17 cellular contexts compared by ENCODE assay signal in the genomic region with DNA sequence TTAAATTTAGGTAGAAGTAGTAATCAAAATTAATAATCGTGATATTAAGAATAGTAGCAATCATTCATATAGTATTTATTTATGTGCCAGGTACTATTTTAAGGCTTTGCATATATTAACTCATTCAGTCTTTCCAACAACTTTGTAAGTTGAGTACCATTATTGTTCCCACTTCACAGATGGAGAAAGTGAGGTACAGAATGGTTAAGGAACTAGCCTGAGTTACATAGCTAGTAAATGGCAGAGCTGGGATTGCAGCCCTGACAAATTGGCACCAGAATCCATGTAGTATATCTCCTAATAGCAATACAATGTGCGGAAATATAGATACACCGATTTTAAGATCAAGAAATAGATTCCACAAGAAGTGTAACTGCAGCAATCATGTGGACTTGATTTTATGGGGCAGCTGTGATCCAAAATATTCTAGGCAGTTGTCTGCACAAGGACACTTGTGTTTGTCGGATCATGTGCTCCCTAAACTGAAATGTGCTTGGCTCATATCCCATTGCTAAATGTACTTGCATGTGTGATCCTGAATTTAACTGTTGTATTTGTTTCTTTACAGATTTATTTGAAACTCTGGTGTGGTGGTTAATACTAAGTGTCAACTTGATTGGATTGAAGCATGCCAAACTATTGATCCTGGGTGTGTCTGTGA. TPM values are rescaled to one million over a fixed set of nuclear protein-coding genes. Genes with fewer than 3 reads are reported as not detected.
DNase-seq lines count a peak whose midpoint lies in the region; ATAC-seq, FAIRE-seq and TF ChIP-seq lines count a peak whose summit lies in the region.
"Had no signal": no experiment of that assay in that cellular context is flagged by ENCODE, and none has a peak within 500 bp of the region (broad histone marks: within the 10 kb centered on the region; RNA-seq: fewer than 3 reads in every experiment).

No MANE protein-coding gene starts in this region.

- H3K27ac ChIP-seq in right atrium auricular region (no peak overlapping the region), K562 (ENCODE audit: extremely low read depth, low read depth, low read length) (no peak overlapping the region), breast epithelium (no peak overlapping the region), kidney (ENCODE audit: low read depth in 2 of 2, low read length in 2 of 2) (no peak overlapping the region)
- H3K27ac ChIP-seq: 22Rv1; BLaER1 treated with 17β-estradiol and CSF1 and Interleukin-3, amounts not matched to agents 10 nM and 100 nM had no signal

- BruUV-seq in K562 (replicated peaks; lab: Mats Ljungman, UMichigan) = no TSS peak

- H3K4me2 ChIP-seq in K562 (ENCODE audit: insufficient read depth, low read length) = no peak overlapping the region
- H3K4me2 ChIP-seq: BLaER1 treated with 17β-estradiol and CSF1 and Interleukin-3, amounts not matched to agents 10 nM and 100 nM had no signal

- H3K36me3 ChIP-seq in right atrium auricular region = no peaks in the 10 kb centered on the region
- no peaks in the 10 kb centered on the region for H3K36me3 ChIP-seq in K562 (ENCODE audit: control insufficient read depth, insufficient read depth, low read length)
- H3K36me3 ChIP-seq in breast epithelium = no peaks in the 10 kb centered on the region
- H3K36me3 ChIP-seq in kidney (ENCODE audit: control insufficient read depth in 1 of 2, insufficient read depth in 2 of 2, low read length in 2 of 2) = no peaks in the 10 kb centered on the region
- H3K36me3 ChIP-seq: BLaER1 treated with 17β-estradiol and CSF1 and Interleukin-3, amounts not matched to agents 10 nM and 100 nM had no signal

- DNase-seq in Right ventricle myocardium superior = no peak
- DNase-seq in right atrium auricular region (ENCODE audit: low spot score) = no peak
- DNase-seq in K562 (ENCODE audit: extremely low read depth in 1 of 4, low spot score in 3 of 4) = no peak
- peak; percentile 39 for DNase-seq in inferior parietal cortex (ENCODE audit: extremely low spot score)
- peak; percentile 49 for DNase-seq in superior temporal gyrus (ENCODE audit: extremely low spot score)
- no peak for DNase-seq in breast epithelium (ENCODE audit: low spot score in 2 of 2)
- DNase-seq in kidney = no peak
- DNase-seq: AML-193; Calu3; CD4-positive, CD25-positive, alpha-beta regulatory T cell; DMS 273 treated with DMSO at 0.1 percent for 48 hours; GOT3; H9 had no signal

- intact Hi-C loops in Right ventricle myocardium superior (cut with DNase I) = no loop called here
- intact Hi-C loops in K562 (cut with micrococcal nuclease) = no loop called here
- intact Hi-C loops in breast epithelium (cut with DNase I; ENCODE audit: low total_unique reads) = no loop called here
- intact Hi-C loops in kidney (cut with DNase I) = no loop called here

- CTCF ChIA-PET in K562 (lab: Yijun Ruan, JAX; ENCODE audit: low intra/inter-chr PET ratio) = no interaction called here

- H3K9ac ChIP-seq in K562 (ENCODE audit: insufficient read depth in 1 of 2, low read depth in 2 of 2, low read length in 2 of 2) = no peak overlapping the region
- no peak overlapping the region for H3K9ac ChIP-seq in kidney (ENCODE audit: low read length in 2 of 2)
- H3K9ac ChIP-seq: BLaER1 treated with 17β-estradiol and CSF1 and Interleukin-3, amounts not matched to agents 10 nM and 100 nM had no signal

- no peak for TF ChIP-seq EP300 in K562 (IDR thresholded peaks at IDR 0.05; ENCODE audit: low read length)

- no peak for TF ChIP-seq RAD21 in K562 (CRISPR knock-in tag; conservative IDR thresholded peaks at IDR 0.05 in 1 of 2, IDR thresholded peaks at IDR 0.05 in 1 of 2)

- in situ Hi-C loops in K562 (cut with MboI) = no loop called here

- no peak overlapping the region for H3K4me3 ChIP-seq in right atrium auricular region
- no peak overlapping the region for H3K4me3 ChIP-seq in K562
- H3K4me3 ChIP-seq in breast epithelium = no peak overlapping the region
- H3K4me3 ChIP-seq in kidney (ENCODE audit: low read length in 2 of 2) = no peak overlapping the region
- H3K4me3 ChIP-seq: BLaER1 treated with 17β-estradiol and CSF1 and Interleukin-3, amounts not matched to agents 10 nM and 100 nM; GM12878 had no signal

- H3K4me1 ChIP-seq in right atrium auricular region = no peaks in the 10 kb centered on the region
- no peaks in the 10 kb centered on the region; a peak in 1 of 5 replicates for H3K4me1 ChIP-seq in K562 (replicated peaks in 1 of 2; ENCODE audit: control insufficient read depth in 2 of 2, insufficient read depth in 2 of 2, low read length in 2 of 2)
- H3K4me1 ChIP-seq in breast epithelium = no peaks in the 10 kb centered on the region
- H3K4me1 ChIP-seq in kidney (ENCODE audit: control insufficient read depth in 1 of 2, insufficient read depth in 1 of 2, low read depth in 1 of 2, low read length in 2 of 2) = no peaks in the 10 kb centered on the region

- H3K9me3 ChIP-seq in right atrium auricular region = no peaks in the 10 kb centered on the region
- H3K9me3 ChIP-seq in K562 (replicated peaks; ENCODE audit: control insufficient read depth, insufficient read depth, low read depth, low read length) = no peaks in the 10 kb centered on the region; the same call in 1 of the 2 replicates
- H3K9me3 ChIP-seq in breast epithelium = no peaks in the 10 kb centered on the region
- H3K9me3 ChIP-seq in kidney (ENCODE audit: control insufficient read depth in 1 of 2, low read length in 2 of 2) = no peaks in the 10 kb centered on the region

- WGBS in K562 (ENCODE audit: insufficient coverage, low coverage, missing lambda C conversion rate) = 19% methylated on average over 4 of the region's 4 CpGs

- TF ChIP-seq POLR2A in K562 (conservative IDR thresholded peaks at IDR 0.05) = no peak
- TF ChIP-seq POLR2A in breast epithelium (IDR thresholded peaks at IDR 0.05) = no peak

- H4K20me1 ChIP-seq in K562 (replicated peaks; ENCODE audit: control insufficient read depth, insufficient read depth, low read length) = no peaks in the 10 kb centered on the region
- H4K20me1 ChIP-seq: BLaER1 treated with 17β-estradiol and CSF1 and Interleukin-3, amounts not matched to agents 10 nM and 100 nM had no signal

- H3K9me1 ChIP-seq in K562 (ENCODE audit: control insufficient read depth, insufficient read depth, low read length) = no peaks in the 10 kb centered on the region

- H3K27me3 ChIP-seq in right atrium auricular region (no peaks in the 10 kb centered on the region), K562 (ENCODE audit: control insufficient read depth in 2 of 2, insufficient read depth in 2 of 2, low read length in 2 of 2) (no peaks in the 10 kb centered on the region), breast epithelium (no peaks in the 10 kb centered on the region)
- H3K27me3 ChIP-seq: BLaER1 treated with 17β-estradiol and CSF1 and Interleukin-3, amounts not matched to agents 10 nM and 100 nM had no signal

- ATAC-seq in Right ventricle myocardium superior (ENCODE audit: poor library complexity) (peak; percentile 68), K562 (no peak), GM18519 (IDR thresholded peaks at IDR 0.05; ENCODE audit: low FRiP score, unreplicated experiment) (no peak)
- ATAC-seq: GM12878 had no signal

- no peak for FAIRE-seq in K562 (lab: Jason Lieb, UNC)
- FAIRE-seq in kidney (lab: Jason Lieb, UNC) = no peak
- FAIRE-seq: GM12878 had no signal

- H3K79me2 ChIP-seq in K562 (ENCODE audit: control insufficient read depth, insufficient read depth, low read length) = no peaks in the 10 kb centered on the region

- H2AFZ ChIP-seq in K562 (ENCODE audit: low read depth, low read length) = no peak overlapping the region

- TF ChIP-seq CTCF in right atrium auricular region (IDR thresholded peaks at IDR 0.05) (no peak), K562 (IDR thresholded peaks at IDR 0.05 in 2 of 3, conservative IDR thresholded peaks at IDR 0.05 in 1 of 3; ENCODE audit: insufficient read depth in 2 of 3, low read depth in 1 of 3, low read length in 3 of 3) (no peak), breast epithelium (IDR thresholded peaks at IDR 0.05) (no peak), kidney (IDR thresholded peaks at IDR 0.05; ENCODE audit: borderline replicate concordance, extremely low read depth, insufficient read depth) (no peak)

- POLR2A ChIA-PET in K562 (lab: Yijun Ruan, JAX) = interaction anchor here (0.7 to 1.5 kb wide), 2 partner anchors 13 to 21 kb away, joined by 3 read pairs; no protein-coding TSS in a partner anchor

TF ChIP-seq in K562, 482 proteins besides CTCF, POLR2A, EP300 and RAD21 (continues in another document):
- peak; percentile 73 for TF ChIP-seq RBM25 (IDR thresholded peaks at IDR 0.05; ENCODE audit: low read depth, low read length, severe bottlenecking)
- TF ChIP-seq, protein P1, sequence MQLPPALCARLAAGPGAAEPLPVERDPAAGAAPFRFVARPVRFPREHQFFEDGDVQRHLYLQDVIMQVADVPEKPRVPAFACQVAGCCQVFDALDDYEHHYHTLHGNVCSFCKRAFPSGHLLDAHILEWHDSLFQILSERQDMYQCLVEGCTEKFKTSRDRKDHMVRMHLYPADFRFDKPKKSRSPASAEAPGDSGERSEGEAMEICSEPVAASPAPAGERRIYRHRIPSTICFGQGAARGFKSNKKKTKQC (CRISPR knock-in tag; IDR thresholded peaks at IDR 0.05) = no peak
- no peak for TF ChIP-seq RAD51 (IDR thresholded peaks at IDR 0.05; ENCODE audit: borderline replicate concordance, low read depth)

RNA-seq across cellular contexts. Expression of gene GTF2B, which starts 5.8 kb away (rescaled TPM):
- total RNA-seq in Right ventricle myocardium superior (11.1 TPM), right atrium auricular region (10 to 100 TPM; 19.8 to 19.9 TPM), K562 (2014; rRNA removed) (41.9 and 43.8 TPM in 2 replicates), K562 (2014; rRNA removed; fragmentation: Illumina TruSeq; extraction: Trizol) (68.6 and 80.2 TPM in 2 replicates), K562 (2015; rRNA removed; fragmentation: Illumina TruSeq; extraction: Trizol) (62.8 and 66.0 TPM in 2 replicates), K562 (2021) (34.5 and 35.3 TPM in 2 replicates), breast epithelium (10 to 100 TPM; 33.9 to 53.1 (median 37.4) TPM), kidney (24.3 TPM)
- 16.0 and 22.7 TPM in 2 replicates for total RNA-seq in K562 (2011; cell fraction: chromatin; rRNA removed; ENCODE audit: low replicate concordance)
- 12.8 and 13.5 TPM in 2 replicates for total RNA-seq in K562 (2011; cell fraction: nucleolus; rRNA removed)
- 19.7 and 20.3 TPM in 2 replicates for total RNA-seq in K562 (2011; cell fraction: nucleoplasm; rRNA removed)
- polyA plus RNA-seq in K562 (2011; rRNA removed) (49.7 and 67.3 TPM in 2 replicates), K562 (2014; fragmentation: Illumina TruSeq; extraction: Trizol) (63.5 and 64.5 TPM in 2 replicates), K562 (2014; fragmentation: Nextera tagmentation; extraction: Ambion mirVana) (100 to 1,000 TPM in 1 of 2 experiments, 10 to 100 TPM in 1; 94.1 to 113 TPM), K562 (2014; rRNA removed) (59.0 and 60.7 TPM in 2 replicates), kidney (ENCODE audit: insufficient read depth, low read depth, low replicate concordance) (33.0 TPM)
- 19.0 and 37.1 TPM in 2 replicates for polyA plus RNA-seq in K562 (2011; cell fraction: cytosol; rRNA removed)
- 11.8 and 18.3 TPM in 2 replicates for polyA plus RNA-seq in K562 (2011; cell fraction: nucleus; rRNA removed)
- polyA plus RNA-seq in K562 (2012) = 29.3 and 39.5 TPM in 2 replicates
- 60.3 and 65.6 TPM in 2 replicates for polyA minus RNA-seq in K562 (2011; rRNA and poly(A)+ RNA removed)
- polyA minus RNA-seq in K562 (2011; cell fraction: cytosol; rRNA and poly(A)+ RNA removed) = 14.8 and 18.2 TPM in 2 replicates
- 8.3 and 14.3 TPM in 2 replicates for polyA minus RNA-seq in K562 (2011; cell fraction: nucleus; rRNA and poly(A)+ RNA removed)

Comparison
In these comparisons a context has a peak if more than half of its experiments do, and no peak if none do; other contexts are left out.
1. DNase-seq: peak in inferior parietal cortex (single experiment) and superior temporal gyrus (single experiment); none in Right ventricle myocardium superior (single experiment), right atrium auricular region (single experiment), K562 (0 of 4), breast epithelium (0 of 2) and kidney (single experiment).